Comparison of ENCODE assay signal across 26 cellular contexts in the genomic region with DNA sequence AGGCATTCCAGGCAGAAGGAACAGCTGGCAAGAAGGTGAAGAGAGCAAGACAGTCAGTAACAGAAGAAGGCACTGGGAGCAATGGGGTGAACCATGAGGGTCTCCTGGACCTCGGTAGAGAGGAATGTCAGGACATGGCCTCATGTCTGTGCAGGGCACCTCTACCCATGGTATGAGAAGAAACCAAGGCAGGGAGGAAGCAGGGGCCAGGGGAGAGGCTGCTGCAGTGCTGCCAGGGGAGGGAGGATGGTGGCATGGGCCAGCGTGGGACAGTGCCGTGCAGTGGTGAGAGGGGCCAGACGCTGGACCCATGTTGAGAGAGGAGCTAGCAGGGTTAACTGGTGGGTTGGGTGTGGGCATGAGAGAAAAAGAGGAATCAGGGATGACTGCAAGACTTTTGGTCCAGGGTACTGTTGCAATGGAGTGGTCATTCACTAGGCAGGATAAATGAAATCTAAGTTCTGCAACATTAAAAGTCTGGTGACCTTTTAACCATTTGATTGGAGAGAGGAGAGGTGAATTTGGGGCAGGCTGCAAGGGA.
"Had no signal": no experiment of that assay in that cellular context is flagged by ENCODE, and none has a peak within 500 bp of the region (broad histone marks: within the 10 kb centered on the region; RNA-seq: fewer than 3 reads in every experiment).

No MANE protein-coding gene starts in this region.

- H3K4me3 Mint-ChIP-seq: activated CD8-positive, alpha-beta T cell treated with anti-CD3 and anti-CD28 coated beads for 36 hours; activated naive CD8-positive, alpha-beta T cell treated with anti-CD3 and anti-CD28 coated beads, Interleukin-2, amount 10 ng/mL, durations not matched to agents 7 days and 5 days; activated T-cell treated with anti-CD3 and anti-CD28 coated beads, Interleukin-2, amount 50 U/mL, for 72 hours had no signal

- H3K9me3 Mint-ChIP-seq: activated CD8-positive, alpha-beta T cell treated with anti-CD3 and anti-CD28 coated beads for 36 hours; activated naive CD8-positive, alpha-beta T cell treated with anti-CD3 and anti-CD28 coated beads, Interleukin-2, amount 10 ng/mL, durations not matched to agents 7 days and 5 days; activated T-cell treated with anti-CD3 and anti-CD28 coated beads, Interleukin-2, amount 50 U/mL, for 72 hours had no signal

- ATAC-seq: activated CD8-positive, alpha-beta T cell treated with anti-CD3 and anti-CD28 coated beads for 36 hours; activated T-cell treated with anti-CD3 and anti-CD28 coated beads, Interleukin-2, amount 50 U/mL, for 72 hours; Panc1 had no signal

- H3K27ac ChIP-seq: adrenal gland, breast epithelium, RWPE1, SJCRH30, WERI-Rb-1 had no signal

- H3K27me3 ChIP-seq: adrenal gland, SJCRH30 had no signal

- H3K4me3 ChIP-seq: adrenal gland, breast epithelium, SJCRH30 had no signal

- H3K27ac Mint-ChIP-seq: activated CD8-positive, alpha-beta T cell treated with anti-CD3 and anti-CD28 coated beads for 36 hours; activated naive CD8-positive, alpha-beta T cell treated with anti-CD3 and anti-CD28 coated beads, Interleukin-2, amount 10 ng/mL, durations not matched to agents 7 days and 5 days; activated T-cell treated with anti-CD3 and anti-CD28 coated beads, Interleukin-2, amount 50 U/mL, for 72 hours had no signal

- DNase-seq: activated CD4-positive, alpha-beta T cell treated with anti-CD3 and anti-CD28 coated beads for 4 hours; activated CD8-positive, alpha-beta memory T cell treated with anti-CD3 and anti-CD28 coated beads, Interleukin-2, amount 50 U/mL, for 4 hours; activated CD8-positive, alpha-beta T cell treated with anti-CD3 and anti-CD28 coated beads for 36 hours; activated naive CD4-positive, alpha-beta T cell treated with anti-CD3 and anti-CD28 coated beads, Interleukin-2, amount 50 U/mL, for 16 hours; activated naive CD8-positive, alpha-beta T cell treated with anti-CD3 and anti-CD28 coated beads, Interleukin-2, amount 10 ng/mL, durations not matched to agents 7 days and 5 days; activated T-cell treated with anti-CD3 and anti-CD28 coated beads, Interleukin-2, amount 50 U/mL, for 72 hours; anterior cingulate cortex; central memory CD4-positive, alpha-beta T cell; KBM-7; NCI-H1092; NCI-H1417; NCI-H1930; NCI-H2107; NCI-H510A treated with DMSO at 0.1 percent for 48 hours; NCI-H69; NK-92 treated with Interleukin-12 subunit alpha and Interleukin-12 subunit beta, amount 100 ng/mL, for 24 hours; OCI-M1; Right ventricle myocardium superior; SJCRH30; SK-N-SH; T-helper 1 cell; WERI-Rb-1 had no signal

- H3K4me2 ChIP-seq: SK-N-SH had no signal

- H3K4me1 Mint-ChIP-seq: activated naive CD8-positive, alpha-beta T cell treated with anti-CD3 and anti-CD28 coated beads, Interleukin-2, amount 10 ng/mL, durations not matched to agents 7 days and 5 days had no signal

- H3K9ac ChIP-seq: SK-N-SH had no signal

- H3K27me3 Mint-ChIP-seq: activated naive CD8-positive, alpha-beta T cell treated with anti-CD3 and anti-CD28 coated beads, Interleukin-2, amount 10 ng/mL, durations not matched to agents 7 days and 5 days had no signal

- H3K36me3 ChIP-seq: adrenal gland, breast epithelium, SJCRH30, WERI-Rb-1 had no signal

- H3K36me3 Mint-ChIP-seq: activated naive CD8-positive, alpha-beta T cell treated with anti-CD3 and anti-CD28 coated beads, Interleukin-2, amount 10 ng/mL, durations not matched to agents 7 days and 5 days had no signal

- H3K9me3 ChIP-seq: adrenal gland, SJCRH30, SK-N-SH had no signal

- H3K4me1 ChIP-seq: adrenal gland, breast epithelium, SJCRH30 had no signal
